In the genomic region with DNA sequence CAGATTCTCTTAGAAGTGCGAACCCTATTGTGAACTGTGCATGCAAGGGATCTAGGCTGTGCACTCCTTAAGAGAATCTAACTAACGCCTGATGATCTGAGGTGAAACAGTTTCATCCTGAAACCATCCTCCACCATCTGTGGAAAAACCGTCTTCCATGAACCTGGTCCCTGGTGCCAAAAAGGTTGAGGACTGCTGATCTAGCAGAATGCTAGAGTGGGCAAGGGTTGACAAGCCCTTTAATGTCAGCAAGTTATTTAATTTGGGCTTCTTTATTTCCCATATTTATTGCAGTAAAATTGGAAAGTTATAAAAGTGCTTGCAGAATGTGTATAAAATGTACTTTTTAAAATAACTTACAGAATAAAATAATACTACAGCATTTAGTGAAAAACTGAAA, we compare ENCODE assay signal across 19 cellular contexts. TPM values are rescaled to one million over a fixed set of nuclear protein-coding genes. Genes with fewer than 3 reads are reported as not detected.
A peak's percentile ranks its signal among the peaks of the same experiment; 100 is the strongest.
DNase-seq lines count a peak whose midpoint lies in the region; ATAC-seq, FAIRE-seq and TF ChIP-seq lines count a peak whose summit lies in the region.
"Had no signal": no experiment of that assay in that cellular context is flagged by ENCODE, and none has a peak within 500 bp of the region (broad histone marks: within the 10 kb centered on the region; RNA-seq: fewer than 3 reads in every experiment).

No MANE protein-coding gene starts in this region.

- H3K23ac ChIP-seq in IMR-90 (ENCODE audit: low read depth, low read length): no peak overlapping the region

- intact Hi-C loops in HepG2 (cut with micrococcal nuclease; ENCODE audit: unreplicated experiment) (no loop called here), right lobe of liver (cut with DNase I) (no loop called here), IMR-90 (cut with micrococcal nuclease) (no loop called here), endothelial cell of umbilical vein (cut with micrococcal nuclease) (no loop called here), left cardiac atrium (cut with DNase I) (no loop called here)

- H3K56ac ChIP-seq in IMR-90 (ENCODE audit: extremely low read depth, insufficient read depth, low read length): no peak overlapping the region

- H3K9me1 ChIP-seq in IMR-90 (ENCODE audit: insufficient read depth, low read length) (no peaks in the 10 kb centered on the region), endothelial cell of umbilical vein (replicated peaks; ENCODE audit: control insufficient read depth, extremely low read depth, insufficient read depth, low read length) (no peaks in the 10 kb centered on the region)

- H3K79me1 ChIP-seq in IMR-90 (ENCODE audit: low read depth in 1 of 2, low read length in 2 of 2): peaks cover 5 to 11% of the 10 kb centered on the region in 2 experiments; a peak in 3 of 4 replicates

- DNase-seq in HepG2 (ENCODE audit: low spot score) (no peak), right lobe of liver (no peak), IMR-90 (no peak), endothelial cell of umbilical vein (ENCODE audit: low read depth, low spot score) (no peak), left cardiac atrium (no peak), superior temporal gyrus (ENCODE audit: extremely low spot score) (no peak)
- DNase-seq: 8988T; AML-193; Caco-2; Calu3; CD4-positive, alpha-beta T cell; CD8-positive, alpha-beta T cell; DMS79 treated with DMSO at 0.1 percent for 48 hours; GF-D8 had no signal

- no peak overlapping the region for H3K18ac ChIP-seq in IMR-90 (ENCODE audit: low read depth, low read length)

- H4K91ac ChIP-seq in IMR-90 (ENCODE audit: insufficient read depth, low read depth, low read length): no peak overlapping the region

- no peak overlapping the region for H2BK15ac ChIP-seq in IMR-90 (ENCODE audit: low read depth, low read length)

- H4K20me1 ChIP-seq in HepG2 (ENCODE audit: insufficient read depth, low read length) (no peaks in the 10 kb centered on the region), IMR-90 (ENCODE audit: insufficient read depth, low read length) (no peaks in the 10 kb centered on the region; the same call in 1 of the 2 replicates), endothelial cell of umbilical vein (replicated peaks; ENCODE audit: control insufficient read depth, extremely low read depth, insufficient read depth, low read length) (no peaks in the 10 kb centered on the region)
- H4K20me1 ChIP-seq: BLaER1 treated with 17β-estradiol and CSF1 and Interleukin-3, amounts not matched to agents 10 nM and 100 nM had no signal

- WGBS in HepG2 (ENCODE audit: low lambda C conversion rate): 88% methylated on average over 3 of the region's 3 CpGs
- 58% methylated on average over 1 of the region's 3 CpGs for WGBS in right lobe of liver (ENCODE audit: insufficient coverage, low coverage, low lambda C conversion rate, missing lambda C conversion rate)
- no CpG with 5 or more reads among the region's 3 CpGs for WGBS in IMR-90 (ENCODE audit: extremely low coverage in 2 of 2, insufficient read length in 1 of 2), 2 experiments

- POLR2A ChIA-PET in HepG2 (lab: Yijun Ruan, JAX): no interaction called here
- POLR2A ChIA-PET in IMR-90 (lab: Charles Lee; ENCODE audit: unreplicated experiment): no interaction called here
- POLR2A ChIA-PET in endothelial cell of umbilical vein (lab: Charles Lee): no interaction called here

- dilution Hi-C loops in IMR-90 (cut with HindIII; ENCODE audit: low sequenced_read_pairs, unreplicated experiment): no loop called here
- dilution Hi-C loops in endothelial cell of umbilical vein (cut with MboI; ENCODE audit: extremely low pct_ligation_motif_present, low sequenced_read_pairs): loop anchor here (25.0 kb wide), 1 partner anchor 134 kb away; no protein-coding TSS in a partner anchor

- H3K4me1 ChIP-seq in HepG2 (ENCODE audit: insufficient read depth, low read length) (peaks cover 14% of the 10 kb centered on the region), right lobe of liver (peaks cover 0 to 25% (median 10%) of the 10 kb centered on the region in 4 donors), IMR-90 (ENCODE audit: control insufficient read depth, insufficient read depth, low read length) (peaks cover 3% of the 10 kb centered on the region), endothelial cell of umbilical vein (ENCODE audit: control insufficient read depth, extremely low read depth, insufficient read depth, low read length) (no peaks in the 10 kb centered on the region)
- H3K4me1 ChIP-seq: BLaER1 treated with 17β-estradiol and CSF1 and Interleukin-3, amounts not matched to agents 10 nM and 100 nM; Caco-2 had no signal

- H3K79me2 ChIP-seq in HepG2 (ENCODE audit: insufficient read depth, low read length) (no peaks in the 10 kb centered on the region), endothelial cell of umbilical vein (ENCODE audit: control insufficient read depth, insufficient read depth, low read length) (no peaks in the 10 kb centered on the region)

- H3K4me3 ChIP-seq in HepG2 (replicated peaks in 1 of 3; ENCODE audit: insufficient read depth in 1 of 3, low read depth in 2 of 3, low read length in 3 of 3): no peak overlapping the region
- H3K4me3 ChIP-seq in right lobe of liver: no peak overlapping the region
- H3K4me3 ChIP-seq in IMR-90 (ENCODE audit: insufficient read depth, low read depth, low read length): no peak overlapping the region
- no peak overlapping the region for H3K4me3 ChIP-seq in endothelial cell of umbilical vein (replicated peaks in 1 of 3; ENCODE audit: insufficient read depth in 1 of 3, low read depth in 1 of 3, low read length in 3 of 3)
- H3K4me3 ChIP-seq: BLaER1 treated with 17β-estradiol and CSF1 and Interleukin-3, amounts not matched to agents 10 nM and 100 nM had no signal

- no peak overlapping the region for H2BK5ac ChIP-seq in IMR-90 (ENCODE audit: low read depth, low read length, poor library complexity, severe bottlenecking)

- no peak overlapping the region for H2BK120ac ChIP-seq in IMR-90 (ENCODE audit: low read depth, low read length)

- H3K36me3 ChIP-seq in HepG2 (replicated peaks in 1 of 2; ENCODE audit: control insufficient read depth in 1 of 2, insufficient read depth in 2 of 2, low read length in 2 of 2) (no peaks in the 10 kb centered on the region), right lobe of liver (no peaks in the 10 kb centered on the region), IMR-90 (ENCODE audit: control insufficient read depth, insufficient read depth, low read length) (no peaks in the 10 kb centered on the region), endothelial cell of umbilical vein (ENCODE audit: control insufficient read depth in 2 of 2, extremely low read depth in 1 of 2, insufficient read depth in 2 of 2, low read length in 2 of 2) (no peaks in the 10 kb centered on the region)
- H3K36me3 ChIP-seq: BLaER1 treated with 17β-estradiol and CSF1 and Interleukin-3, amounts not matched to agents 10 nM and 100 nM had no signal

- BruUV-seq in HepG2 (replicated peaks; lab: Mats Ljungman, UMichigan): no TSS peak
- BruUV-seq in IMR-90 (replicated peaks; lab: Mats Ljungman, UMichigan): no TSS peak
- no TSS peak for BruUV-seq in endothelial cell of umbilical vein (replicated peaks; lab: Mats Ljungman, UMichigan)

- no peak overlapping the region for H2BK20ac ChIP-seq in IMR-90 (ENCODE audit: low read depth, low read length)

- no peak for FAIRE-seq in HepG2 (lab: Jason Lieb, UNC)
- peak; percentile 53 for FAIRE-seq in endothelial cell of umbilical vein (lab: Jason Lieb, UNC)
- FAIRE-seq: D721Med, GM12891, GM19239 had no signal

- CTCF ChIA-PET in HepG2 (lab: Yijun Ruan, JAX; ENCODE audit: low intra/inter-chr PET ratio, low total read pairs) (interaction anchor here (0.9 to 2.0 kb wide), 2 partner anchors 192 kb away, joined by 4 to 5 read pairs; no protein-coding TSS in a partner anchor), IMR-90 (lab: Yijun Ruan, JAX) (no interaction called here), endothelial cell of umbilical vein (lab: Charles Lee) (no interaction called here)

- in situ Hi-C loops in HepG2 (cut with HindIII; ENCODE audit: extremely low pct_ligation_motif_present, low pct_unique_long_range_greater_than_20kb) (loop anchor here (25.0 kb wide), 1 partner anchor 509 kb away; the partner anchor contains the start of gene F3), IMR-90 (cut with MboI; ENCODE audit: low sequenced_read_pairs) (no loop called here)

- ATAC-seq in HepG2 (no peak), right lobe of liver (no peak), IMR-90 (ENCODE audit: low read depth) (no peak), left cardiac atrium (no peak)
- ATAC-seq: CD8-positive, alpha-beta T cell had no signal

- TF ChIP-seq EP300 in HepG2 (IDR thresholded peaks at IDR 0.05; ENCODE audit: low read depth in 2 of 2, low read length in 2 of 2) (no peak), HepG2 (CRISPR knock-in tag; IDR thresholded peaks at IDR 0.05; ENCODE audit: borderline replicate concordance) (no peak)

- H3K9me3 ChIP-seq in HepG2 (ENCODE audit: low read length) (no peaks in the 10 kb centered on the region), right lobe of liver (no peaks in the 10 kb centered on the region), IMR-90 (ENCODE audit: control insufficient read depth, insufficient read depth, low read length) (no peaks in the 10 kb centered on the region), endothelial cell of umbilical vein (replicated peaks; ENCODE audit: control insufficient read depth, insufficient read depth, low read length) (no peaks in the 10 kb centered on the region)
- H3K9me3 ChIP-seq: BLaER1 treated with 17β-estradiol and CSF1 and Interleukin-3, amounts not matched to agents 10 nM and 100 nM; Caco-2 had no signal

- no peak overlapping the region for H2AK9ac ChIP-seq in IMR-90 (replicated peaks; ENCODE audit: low read depth, low read length, poor library complexity)

- H3K4me2 ChIP-seq in HepG2 (ENCODE audit: low read depth, low read length) (no peak overlapping the region), IMR-90 (ENCODE audit: low read depth, low read length) (no peak overlapping the region), endothelial cell of umbilical vein (ENCODE audit: insufficient read depth, low read length) (no peak overlapping the region)
- H3K4me2 ChIP-seq: BLaER1 treated with 17β-estradiol and CSF1 and Interleukin-3, amounts not matched to agents 10 nM and 100 nM had no signal

- H4K5ac ChIP-seq in IMR-90 (ENCODE audit: low read depth, low read length): no peak overlapping the region

- H3K9ac ChIP-seq in HepG2 (ENCODE audit: insufficient read depth, low read depth, low read length) (no peak overlapping the region), IMR-90 (ENCODE audit: low read depth, low read length) (no peak overlapping the region), endothelial cell of umbilical vein (replicated peaks; ENCODE audit: extremely low read depth, insufficient read depth, low read length) (no peak overlapping the region)
- H3K9ac ChIP-seq: BLaER1 treated with 17β-estradiol and CSF1 and Interleukin-3, amounts not matched to agents 10 nM and 100 nM had no signal

- no peak overlapping the region for H4K8ac ChIP-seq in IMR-90 (ENCODE audit: low read depth in 2 of 2, low read length in 2 of 2)

- no peak overlapping the region for H3K14ac ChIP-seq in IMR-90 (replicated peaks; ENCODE audit: low read depth, low read length)

- no peak overlapping the region for H2AK5ac ChIP-seq in IMR-90 (ENCODE audit: low read depth, low read length)

- no peak overlapping the region for H3K4ac ChIP-seq in IMR-90 (ENCODE audit: low read depth, low read length)

- H3K27me3 ChIP-seq in HepG2 (ENCODE audit: control insufficient read depth in 1 of 2, insufficient read depth in 2 of 2, low read length in 2 of 2) (no peaks in the 10 kb centered on the region), right lobe of liver (no peaks in the 10 kb centered on the region), IMR-90 (ENCODE audit: control insufficient read depth, insufficient read depth, low read length) (no peaks in the 10 kb centered on the region), endothelial cell of umbilical vein (ENCODE audit: control insufficient read depth in 2 of 2, insufficient read depth in 2 of 2, low read length in 2 of 2) (no peaks in the 10 kb centered on the region)
- H3K27me3 ChIP-seq: BLaER1 treated with 17β-estradiol and CSF1 and Interleukin-3, amounts not matched to agents 10 nM and 100 nM had no signal

- no peak for TF ChIP-seq POLR2A in HepG2 (IDR thresholded peaks at IDR 0.05; ENCODE audit: insufficient read depth in 1 of 2, low read depth in 2 of 2, low read length in 2 of 2)
- TF ChIP-seq POLR2A in right lobe of liver (IDR thresholded peaks at IDR 0.05): no peak
- no peak for TF ChIP-seq POLR2A in IMR-90 (IDR thresholded peaks at IDR 0.05; ENCODE audit: low read depth, low read length)
- no peak for TF ChIP-seq POLR2A in endothelial cell of umbilical vein (IDR thresholded peaks at IDR 0.05; ENCODE audit: low read depth, low read length)

- no peak overlapping the region for H3K27ac ChIP-seq in HepG2 (ENCODE audit: extremely low read length, insufficient read depth, low read length)
- no peak overlapping the region for H3K27ac ChIP-seq in right lobe of liver
- H3K27ac ChIP-seq in IMR-90 (ENCODE audit: insufficient read depth, low read length): no peak overlapping the region
- no peak overlapping the region for H3K27ac ChIP-seq in endothelial cell of umbilical vein (ENCODE audit: insufficient read depth, low read depth, low read length)
- H3K27ac ChIP-seq: BLaER1 treated with 17β-estradiol and CSF1 and Interleukin-3, amounts not matched to agents 10 nM and 100 nM; C4-2B had no signal

- TF ChIP-seq CTCF in HepG2 (CRISPR knock-in tag; IDR thresholded peaks at IDR 0.05): no peak
- no peak for TF ChIP-seq CTCF in right lobe of liver (IDR thresholded peaks at IDR 0.05)
- no peak for TF ChIP-seq CTCF in IMR-90 (conservative IDR thresholded peaks at IDR 0.05; ENCODE audit: low read depth, low read length)
- TF ChIP-seq CTCF in endothelial cell of umbilical vein (IDR thresholded peaks at IDR 0.05; ENCODE audit: extremely low read depth in 1 of 2, insufficient read depth in 1 of 2, low read depth in 1 of 2, low read length in 2 of 2): no peak

- TF ChIP-seq RAD21 in HepG2 (CRISPR knock-in tag; IDR thresholded peaks at IDR 0.05): no peak
- TF ChIP-seq RAD21 in IMR-90 (IDR thresholded peaks at IDR 0.05; ENCODE audit: low read length): no peak

- H2AFZ ChIP-seq in HepG2 (ENCODE audit: low read length): no peak overlapping the region
- H2AFZ ChIP-seq in IMR-90 (replicated peaks; ENCODE audit: low read length, poor library complexity): no peak overlapping the region
- no peak overlapping the region for H2AFZ ChIP-seq in endothelial cell of umbilical vein (ENCODE audit: low read depth, low read length)

RNA-seq across cellular contexts. Expression of gene ALG14, which starts 26.4 kb away (rescaled TPM):
- total RNA-seq in HepG2 (2016; rRNA removed; fragmentation: Illumina TruSeq; extraction: Trizol) (6.1 and 12.7 TPM in 2 replicates), right lobe of liver (1 to 10 TPM; 1.5 to 8.3 (median 5.0) TPM), IMR-90 (2012; rRNA removed) (1.4 and 2.0 TPM in 2 replicates), endothelial cell of umbilical vein (8.6 and 12.3 TPM in 2 replicates), left cardiac atrium (1 to 10 TPM; 2.5 to 4.3 TPM)
- 2.6 and 6.2 TPM in 2 replicates for total RNA-seq in HepG2 (2016; cell fraction: cytosol; rRNA removed; fragmentation: Illumina TruSeq; extraction: Trizol; ENCODE audit: low read depth)
- 7.8 and 11.4 TPM in 2 replicates for total RNA-seq in HepG2 (2016; cell fraction: insoluble cytoplasmic fraction; rRNA removed; fragmentation: Illumina TruSeq; extraction: Trizol)
- 4.5 and 4.8 TPM in 2 replicates for total RNA-seq in HepG2 (2016; cell fraction: membrane; rRNA removed; fragmentation: Illumina TruSeq; extraction: Trizol)
- total RNA-seq in HepG2 (2016; cell fraction: nucleus; rRNA removed; fragmentation: Illumina TruSeq; extraction: Trizol): 5.6 and 13.0 TPM in 2 replicates
- polyA plus RNA-seq in HepG2 (2011; rRNA removed) (4.5 and 5.5 TPM in 2 replicates), IMR-90 (2012; rRNA removed) (1.6 and 1.7 TPM in 2 replicates), endothelial cell of umbilical vein (2.1 and 2.6 TPM in 2 replicates)
- 1.9 and 2.6 TPM in 2 replicates for polyA plus RNA-seq in HepG2 (2011; cell fraction: cytosol; rRNA removed)
- polyA plus RNA-seq in HepG2 (2011; cell fraction: nucleus; rRNA removed): 1.2 and 2.2 TPM in 2 replicates
- 3.5 and 6.1 TPM in 2 replicates for polyA plus RNA-seq in HepG2 (2012)
- 3.2 and 3.5 TPM in 2 replicates for polyA plus RNA-seq in HepG2 (2016; cell fraction: cytosol; fragmentation: Illumina TruSeq; extraction: Trizol; ENCODE audit: low read depth)
- 7.9 and 10.9 TPM in 2 replicates for polyA plus RNA-seq in HepG2 (2016; cell fraction: insoluble cytoplasmic fraction; fragmentation: Illumina TruSeq; extraction: Trizol; ENCODE audit: low read depth)
- 4.2 and 7.1 TPM in 2 replicates for polyA plus RNA-seq in HepG2 (2016; cell fraction: membrane; fragmentation: Illumina TruSeq; extraction: Trizol; ENCODE audit: low read depth)
- polyA plus RNA-seq in HepG2 (2016; cell fraction: nucleus; fragmentation: Illumina TruSeq; extraction: Trizol; ENCODE audit: insufficient read depth, low read depth): 10.4 and 11.9 TPM in 2 replicates
- polyA minus RNA-seq in HepG2 (2011; rRNA and poly(A)+ RNA removed; ENCODE audit: low replicate concordance): 13.9 and 20.9 TPM in 2 replicates
- 0.62 and 3.3 TPM in 2 replicates for polyA minus RNA-seq in HepG2 (2011; cell fraction: cytosol; rRNA and poly(A)+ RNA removed)
- polyA minus RNA-seq in HepG2 (2011; cell fraction: nucleus; rRNA and poly(A)+ RNA removed): 4.2 and 5.0 TPM in 2 replicates
- polyA plus RNA-seq in IMR-90 (2012; cell fraction: cytosol; rRNA removed): 1.2 and 2.0 TPM in 2 replicates
- polyA plus RNA-seq in IMR-90 (2012; cell fraction: nucleus; rRNA removed; ENCODE audit: low replicate concordance): 0.60 and 0.75 TPM in 2 replicates
- 1.7 and 2.4 TPM in 2 replicates for polyA plus RNA-seq in endothelial cell of umbilical vein (2011; cell fraction: cytosol; rRNA removed)
- 1.1 and 1.4 TPM in 2 replicates for polyA plus RNA-seq in endothelial cell of umbilical vein (2011; cell fraction: nucleus; rRNA removed)
- 3.6 and 4.6 TPM in 2 replicates for polyA plus RNA-seq in endothelial cell of umbilical vein (2012)
- 5.7 and 19.2 TPM in 2 replicates for polyA minus RNA-seq in endothelial cell of umbilical vein
- 4.4 TPM for polyA minus RNA-seq in endothelial cell of umbilical vein (2011; cell fraction: cytosol; rRNA and poly(A)+ RNA removed)
- 1.3 and 2.7 TPM in 2 replicates for polyA minus RNA-seq in endothelial cell of umbilical vein (2011; cell fraction: nucleus; rRNA and poly(A)+ RNA removed)
